ENCODE assay signal across 23 cellular contexts in genomic region chr14:100450736-100451135, GRCh38.
DNase-seq lines count a peak whose midpoint lies in the region; ATAC-seq and TF ChIP-seq lines count a peak whose summit lies in the region.
"Had no signal": no experiment of that assay in that cellular context is flagged by ENCODE, and none has a peak within 500 bp of the region (broad histone marks: within the 10 kb centered on the region; RNA-seq: fewer than 3 reads in every experiment).

No MANE protein-coding gene starts in this region.

- no peaks in the 10 kb centered on the region for H3K36me3 Mint-ChIP-seq in endodermal cell (ENCODE audit: low read depth)
- H3K36me3 Mint-ChIP-seq in stimulated activated effector memory CD8-positive, alpha-beta T cell treated with anti-CD3 and anti-CD28 coated beads, Interleukin-12 subunit alpha, Interleukin-12 subunit beta, amount 100 ng/mL, for 72 hours: no peaks in the 10 kb centered on the region
- peaks cover 2% of the 10 kb centered on the region for H3K36me3 Mint-ChIP-seq in activated naive CD4-positive, alpha-beta T cell treated with anti-CD3 and anti-CD28 coated beads for 36 hours (ENCODE audit: low read depth)

- H3K27me3 Mint-ChIP-seq in endodermal cell (ENCODE audit: insufficient read depth): no peaks in the 10 kb centered on the region
- no peaks in the 10 kb centered on the region for H3K27me3 Mint-ChIP-seq in activated naive CD4-positive, alpha-beta T cell treated with anti-CD3 and anti-CD28 coated beads for 36 hours (ENCODE audit: low read depth)
- H3K27me3 Mint-ChIP-seq: CD4-positive, alpha-beta T cell; CD8-positive, alpha-beta memory T cell had no signal

- no peak overlapping the region for H3K9ac ChIP-seq in endodermal cell (ENCODE audit: extremely low read depth, low read length, poor library complexity, severe bottlenecking)
- H3K9ac ChIP-seq: BLaER1 treated with 17β-estradiol and CSF1 and Interleukin-3, amounts not matched to agents 10 nM and 100 nM had no signal

- H3K4me3 Mint-ChIP-seq in endodermal cell: no peak overlapping the region
- H3K4me3 Mint-ChIP-seq in stimulated activated effector memory CD8-positive, alpha-beta T cell treated with anti-CD3 and anti-CD28 coated beads, Interleukin-12 subunit alpha, Interleukin-12 subunit beta, amount 100 ng/mL, for 72 hours: no peak overlapping the region
- no peak overlapping the region for H3K4me3 Mint-ChIP-seq in activated naive CD4-positive, alpha-beta T cell treated with anti-CD3 and anti-CD28 coated beads for 36 hours
- H3K4me3 Mint-ChIP-seq: CD14-positive monocyte; CD4-positive, alpha-beta T cell; CD8-positive, alpha-beta memory T cell; GM23338; HFFc6 had no signal

- no peak overlapping the region for H3K4me3 ChIP-seq in endodermal cell (ENCODE audit: low read length)
- H3K4me3 ChIP-seq: A549; BLaER1 treated with 17β-estradiol and CSF1 and Interleukin-3, amounts not matched to agents 10 nM and 100 nM; GM12878; GM23338; HAP-1 had no signal

- no peak for ATAC-seq in stimulated activated effector memory CD8-positive, alpha-beta T cell treated with anti-CD3 and anti-CD28 coated beads, Interleukin-12 subunit alpha, Interleukin-12 subunit beta, amount 100 ng/mL, for 72 hours
- ATAC-seq in HG03196 (IDR thresholded peaks at IDR 0.05; ENCODE audit: unreplicated experiment): no peak
- ATAC-seq: A549, GM12878, GM23338 had no signal

- H3K4me1 ChIP-seq in endodermal cell (ENCODE audit: control insufficient read depth, insufficient read depth, low read length): peaks cover 11% of the 10 kb centered on the region

- WGBS in endodermal cell (ENCODE audit: insufficient coverage in 1 of 2, insufficient read length in 1 of 2), 2 experiments: 76 to 77% methylated on average over 5 to 6 of the region's 6 CpGs

- H3K27ac ChIP-seq in endodermal cell (ENCODE audit: low read depth, low read length): no peak overlapping the region
- H3K27ac ChIP-seq: A549; BLaER1 treated with 17β-estradiol and CSF1 and Interleukin-3, amounts not matched to agents 10 nM and 100 nM had no signal

- no peaks in the 10 kb centered on the region for H3K9me3 ChIP-seq in endodermal cell (ENCODE audit: control insufficient read depth, low read length)
- H3K9me3 ChIP-seq: A549; BE2C; BLaER1 treated with 17β-estradiol and CSF1 and Interleukin-3, amounts not matched to agents 10 nM and 100 nM; HAP-1 had no signal

- CTCF ChIA-PET in activated naive CD4-positive, alpha-beta T cell treated with anti-CD3 and anti-CD28 coated beads for 36 hours (lab: Charles Lee): no interaction called here

- no peaks in the 10 kb centered on the region for H3K27me3 ChIP-seq in endodermal cell (ENCODE audit: control insufficient read depth, insufficient read depth, low read length, poor library complexity, severe bottlenecking)
- H3K27me3 ChIP-seq: BE2C; BLaER1 treated with 17β-estradiol and CSF1 and Interleukin-3, amounts not matched to agents 10 nM and 100 nM had no signal

- TF ChIP-seq CTCF in endodermal cell (conservative IDR thresholded peaks at IDR 0.05): no peak

- intact Hi-C loops in activated naive CD4-positive, alpha-beta T cell treated with anti-CD3 and anti-CD28 coated beads for 36 hours (cut with micrococcal nuclease): no loop called here

- peaks cover 16% of the 10 kb centered on the region for H3K4me1 Mint-ChIP-seq in endodermal cell
- H3K4me1 Mint-ChIP-seq in stimulated activated effector memory CD8-positive, alpha-beta T cell treated with anti-CD3 and anti-CD28 coated beads, Interleukin-12 subunit alpha, Interleukin-12 subunit beta, amount 100 ng/mL, for 72 hours: peaks cover 11% of the 10 kb centered on the region
- peaks cover 5% of the 10 kb centered on the region for H3K4me1 Mint-ChIP-seq in activated naive CD4-positive, alpha-beta T cell treated with anti-CD3 and anti-CD28 coated beads for 36 hours (ENCODE audit: low read depth)

- H3K27ac Mint-ChIP-seq in endodermal cell: no peak overlapping the region
- H3K27ac Mint-ChIP-seq in stimulated activated effector memory CD8-positive, alpha-beta T cell treated with anti-CD3 and anti-CD28 coated beads, Interleukin-12 subunit alpha, Interleukin-12 subunit beta, amount 100 ng/mL, for 72 hours: peak overlapping the region; percentile 40
- H3K27ac Mint-ChIP-seq in activated naive CD4-positive, alpha-beta T cell treated with anti-CD3 and anti-CD28 coated beads for 36 hours: no peak overlapping the region
- H3K27ac Mint-ChIP-seq: CD4-positive, alpha-beta T cell; GM23338; HFFc6 had no signal

- DNase-seq in NCI-H510A treated with DMSO at 0.1 percent for 48 hours (lab: John Stamatoyannopoulos, UW) (peak; percentile 9), NCI-H510A (lab: John Stamatoyannopoulos, UW) (no peak), endodermal cell (peak; percentile 71)
- no peak for DNase-seq in stimulated activated effector memory CD8-positive, alpha-beta T cell treated with anti-CD3 and anti-CD28 coated beads, Interleukin-12 subunit alpha, Interleukin-12 subunit beta, amount 100 ng/mL, for 72 hours (ENCODE audit: low spot score in 2 of 2)
- DNase-seq in activated naive CD4-positive, alpha-beta T cell treated with anti-CD3 and anti-CD28 coated beads for 36 hours: no peak
- DNase-seq: 8988T; ACHN; AML-193; BE2C; CD4-positive, alpha-beta T cell; CD8-positive, alpha-beta memory T cell; DMS 273 treated with DMSO at 0.1 percent for 48 hours; DMS79; EL; GDM1; HFFc6 had no signal

- no peaks in the 10 kb centered on the region for H3K36me3 ChIP-seq in endodermal cell (ENCODE audit: control insufficient read depth, insufficient read depth, low read length)
- H3K36me3 ChIP-seq: BE2C; BLaER1 treated with 17β-estradiol and CSF1 and Interleukin-3, amounts not matched to agents 10 nM and 100 nM; HAP-1 had no signal

- H3K9me3 Mint-ChIP-seq in endodermal cell: no peaks in the 10 kb centered on the region
- H3K9me3 Mint-ChIP-seq in stimulated activated effector memory CD8-positive, alpha-beta T cell treated with anti-CD3 and anti-CD28 coated beads, Interleukin-12 subunit alpha, Interleukin-12 subunit beta, amount 100 ng/mL, for 72 hours: no peaks in the 10 kb centered on the region
- H3K9me3 Mint-ChIP-seq in activated naive CD4-positive, alpha-beta T cell treated with anti-CD3 and anti-CD28 coated beads for 36 hours: no peaks in the 10 kb centered on the region
- H3K9me3 Mint-ChIP-seq: CD14-positive monocyte; CD4-positive, alpha-beta T cell; CD8-positive, alpha-beta memory T cell; GM23338; HFFc6 had no signal

Comparison
In these comparisons a context has a peak if more than half of its experiments do, and no peak if none do; other contexts are left out.
1. DNase-seq: peak in NCI-H510A treated with DMSO at 0.1 percent for 48 hours (single experiment) and endodermal cell (single experiment); none in NCI-H510A (single experiment), stimulated activated effector memory CD8-positive, alpha-beta T cell treated with anti-CD3 and anti-CD28 coated beads, Interleukin-12 subunit alpha, Interleukin-12 subunit beta, amount 100 ng/mL, for 72 hours (0 of 2) and activated naive CD4-positive, alpha-beta T cell treated with anti-CD3 and anti-CD28 coated beads for 36 hours (single experiment).